ENCODE assay signal across 10 cellular contexts in the genomic region with DNA sequence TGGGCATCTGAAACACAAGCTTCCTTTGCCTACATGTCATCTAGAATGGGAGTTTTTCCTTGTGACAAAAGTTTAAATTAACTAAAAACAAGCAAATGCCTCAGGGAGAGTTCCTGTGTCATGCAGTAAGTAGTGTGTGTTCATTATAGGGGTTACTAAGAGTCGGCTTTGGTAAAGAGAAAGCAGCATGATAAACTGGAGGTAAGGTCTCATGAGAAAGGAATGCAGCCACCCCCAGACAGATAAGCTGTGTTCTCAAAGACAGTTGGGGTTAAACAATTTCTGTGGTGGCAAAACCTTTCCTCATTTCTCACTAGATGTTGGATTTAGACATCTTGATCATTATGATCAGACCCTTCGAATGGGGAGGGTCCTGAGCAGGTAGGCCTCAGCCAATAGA.
DNase-seq lines count a peak whose midpoint lies in the region; ATAC-seq, FAIRE-seq and TF ChIP-seq lines count a peak whose summit lies in the region.
"Had no signal": no experiment of that assay in that cellular context is flagged by ENCODE, and none has a peak within 500 bp of the region (broad histone marks: within the 10 kb centered on the region; RNA-seq: fewer than 3 reads in every experiment).

No MANE protein-coding gene starts in this region.

- H3K36me3 ChIP-seq in HCT116 (ENCODE audit: control insufficient read depth in 1 of 2, insufficient read depth in 2 of 2, low read length in 2 of 2) = 0 out of 4 replicates have a peak, but pooled peaks cover 2 to 8% of the 10 kb centered on the region in 2 experiments
- H3K36me3 ChIP-seq in astrocyte (ENCODE audit: insufficient read depth, low read length) = peaks cover 24% of the 10 kb centered on the region
- peaks cover 8 to 31% of the 10 kb centered on the region in 2 experiments for H3K36me3 ChIP-seq in keratinocyte (ENCODE audit: control insufficient read depth in 2 of 2, extremely low read depth in 1 of 2, insufficient read depth in 2 of 2, low read length in 2 of 2)

- intact Hi-C loops in HCT116 (cut with micrococcal nuclease) = no loop called here

- dilution Hi-C loops in keratinocyte (cut with MboI; ENCODE audit: extremely low pct_ligation_motif_present, low sequenced_read_pairs) = no loop called here

- H3K9me3 Mint-ChIP-seq in astrocyte (ENCODE audit: unreplicated experiment) = no peaks in the 10 kb centered on the region
- H3K9me3 Mint-ChIP-seq in stimulated activated effector memory CD8-positive, alpha-beta T cell treated with anti-CD3 and anti-CD28 coated beads, Interleukin-12 subunit alpha, Interleukin-12 subunit beta, amount 100 ng/mL, for 72 hours = no peaks in the 10 kb centered on the region

- H3K36me3 Mint-ChIP-seq in astrocyte (ENCODE audit: low read depth, unreplicated experiment) = peaks cover 10% of the 10 kb centered on the region
- H3K36me3 Mint-ChIP-seq in stimulated activated effector memory CD8-positive, alpha-beta T cell treated with anti-CD3 and anti-CD28 coated beads, Interleukin-12 subunit alpha, Interleukin-12 subunit beta, amount 100 ng/mL, for 72 hours = peaks cover 23% of the 10 kb centered on the region

- no peaks in the 10 kb centered on the region for H3K9me1 ChIP-seq in keratinocyte (ENCODE audit: control insufficient read depth, extremely low read depth, insufficient read depth, low read length)

- peak overlapping the region; percentile 25 for H3K4me3 Mint-ChIP-seq in astrocyte (ENCODE audit: unreplicated experiment)
- no peak overlapping the region for H3K4me3 Mint-ChIP-seq in stimulated activated effector memory CD8-positive, alpha-beta T cell treated with anti-CD3 and anti-CD28 coated beads, Interleukin-12 subunit alpha, Interleukin-12 subunit beta, amount 100 ng/mL, for 72 hours

- peaks cover 72% of the 10 kb centered on the region for H3K4me1 Mint-ChIP-seq in astrocyte (ENCODE audit: low read depth, unreplicated experiment)
- H3K4me1 Mint-ChIP-seq in stimulated activated effector memory CD8-positive, alpha-beta T cell treated with anti-CD3 and anti-CD28 coated beads, Interleukin-12 subunit alpha, Interleukin-12 subunit beta, amount 100 ng/mL, for 72 hours = peaks cover 65% of the 10 kb centered on the region

- peak overlapping the region; percentile 52 for H3K27ac ChIP-seq in AG04450 (ENCODE audit: low read depth, low read length)
- no peak overlapping the region for H3K27ac ChIP-seq in HCT116 (ENCODE audit: low read depth, low read length)
- H3K27ac ChIP-seq in astrocyte (ENCODE audit: low read depth, low read length) = peak overlapping the region; percentile 94
- H3K27ac ChIP-seq in keratinocyte (ENCODE audit: control insufficient read depth, insufficient read depth, low read length) = peak overlapping the region; percentile 76

- no peaks in the 10 kb centered on the region for H3K9me2 ChIP-seq in HCT116 (ENCODE audit: insufficient read depth)

- H3K27me3 ChIP-seq in AG04450 (ENCODE audit: control insufficient read depth, insufficient read depth, low read length) (no peaks in the 10 kb centered on the region), HCT116 (ENCODE audit: insufficient read depth, low read length) (no peaks in the 10 kb centered on the region), astrocyte (ENCODE audit: insufficient read depth, low read length) (no peaks in the 10 kb centered on the region), keratinocyte (ENCODE audit: control insufficient read depth, extremely low read depth, insufficient read depth, low read length) (no peaks in the 10 kb centered on the region)

- H3K9ac ChIP-seq in HCT116 (ENCODE audit: low read length) = no peak overlapping the region
- peak overlapping the region; percentile 72 for H3K9ac ChIP-seq in astrocyte (ENCODE audit: low read length)
- peak overlapping the region; percentile 53 for H3K9ac ChIP-seq in keratinocyte (ENCODE audit: control insufficient read depth, extremely low read depth, insufficient read depth, low read length)

- DNase-seq in AG04450 (ENCODE audit: low read depth, low spot score) (peak; percentile 81), HCT116 (ENCODE audit: low read depth, low spot score) (no peak), astrocyte (ENCODE audit: low read depth) (peak; percentile 97), keratinocyte (ENCODE audit: low read depth, low spot score) (no peak), NCI-H2029 (lab: John Stamatoyannopoulos, UW) (no peak)
- DNase-seq in stimulated activated effector memory CD8-positive, alpha-beta T cell treated with anti-CD3 and anti-CD28 coated beads, Interleukin-12 subunit alpha, Interleukin-12 subunit beta, amount 100 ng/mL, for 72 hours (ENCODE audit: low spot score in 2 of 2) = no peak
- DNase-seq: H7, Kasumi-1 had no signal

- no TSS peak for BruUV-seq in HCT116 (replicated peaks; lab: Mats Ljungman, UMichigan)

- CTCF ChIA-PET in AG04450 (lab: Charles Lee) = no interaction called here
- CTCF ChIA-PET in HCT116 (lab: Charles Lee) = interaction anchor here (3.7 kb wide), 1 partner anchor 57 kb away, joined by 12 read pairs; no protein-coding TSS in a partner anchor

- H4K20me1 ChIP-seq in HCT116 (ENCODE audit: insufficient read depth) (no peaks in the 10 kb centered on the region), astrocyte (ENCODE audit: insufficient read depth, low read length) (peaks cover 29% of the 10 kb centered on the region), keratinocyte (ENCODE audit: control insufficient read depth, extremely low read depth, insufficient read depth, low read length) (peaks cover 4% of the 10 kb centered on the region)

- POLR2A ChIA-PET in AG04450 (lab: Yijun Ruan, JAX) = interaction anchor here (0.6 to 1.2 kb wide), 5 partner anchors 14 to 130 kb away, joined by 3 to 4 read pairs (median 3); partner anchors contain the start of gene MAP4K4
- POLR2A ChIA-PET in HCT116 (lab: Charles Lee) = no interaction called here

- peak; percentile 74 for FAIRE-seq in astrocyte (lab: Jason Lieb, UNC)
- peak; percentile 73 for FAIRE-seq in keratinocyte (lab: Jason Lieb, UNC)

- no peak for TF ChIP-seq RAD21 in HCT116 (IDR thresholded peaks at IDR 0.05; ENCODE audit: low read depth)

- RAD21 ChIA-PET in HCT116 (lab: Charles Lee; ENCODE audit: low non-redundant PET in 1 of 2, low total read pairs in 2 of 2, uncharacterized antibody in 2 of 2, unreplicated experiment in 2 of 2) = no interaction called here

- H3K4me3 ChIP-seq in AG04450 (ENCODE audit: low read depth, low read length) = no peak overlapping the region
- H3K4me3 ChIP-seq in HCT116 (replicated peaks in 1 of 2; ENCODE audit: low read depth in 1 of 2, low read length in 2 of 2) = no peak overlapping the region
- peak overlapping the region; percentile 0 for H3K4me3 ChIP-seq in astrocyte (ENCODE audit: insufficient read depth, low read depth, low read length)
- H3K4me3 ChIP-seq in keratinocyte (ENCODE audit: control insufficient read depth in 2 of 3, extremely low read depth in 1 of 3, insufficient read depth in 2 of 3, low read depth in 1 of 3, low read length in 3 of 3) = peak overlapping the region in 1 of 3 experiments; percentile 23

- no peak; the same call in 1 of the 2 replicates for ATAC-seq in HCT116
- ATAC-seq in GM18520 (IDR thresholded peaks at IDR 0.05; ENCODE audit: unreplicated experiment) = no peak
- ATAC-seq in GM19351 (IDR thresholded peaks at IDR 0.05; ENCODE audit: unreplicated experiment) = no peak
- ATAC-seq in stimulated activated effector memory CD8-positive, alpha-beta T cell treated with anti-CD3 and anti-CD28 coated beads, Interleukin-12 subunit alpha, Interleukin-12 subunit beta, amount 100 ng/mL, for 72 hours = no peak

- TF ChIP-seq POLR2A in HCT116 (IDR thresholded peaks at IDR 0.05; ENCODE audit: borderline replicate concordance, extremely low read depth, insufficient read depth, insufficient read length) = no peak

- H3K4me2 ChIP-seq in HCT116 (ENCODE audit: low read length) = peak overlapping the region; percentile 6; the same call in 1 of the 2 replicates
- H3K4me2 ChIP-seq in astrocyte (ENCODE audit: low read length) = peak overlapping the region; percentile 72
- H3K4me2 ChIP-seq in keratinocyte (ENCODE audit: control insufficient read depth, extremely low read depth, insufficient read depth, low read depth, low read length) = peak overlapping the region; percentile 71

- H3K4me1 ChIP-seq in HCT116 (ENCODE audit: control insufficient read depth in 1 of 2, insufficient read depth in 2 of 2, low read length in 2 of 2) (peaks cover 0 to 17% of the 10 kb centered on the region in 2 experiments; a peak in 1 of 4 replicates), astrocyte (ENCODE audit: insufficient read depth, low read length) (peaks cover 68% of the 10 kb centered on the region), keratinocyte (ENCODE audit: control insufficient read depth, extremely low read depth, insufficient read depth, low read length) (peaks cover 48% of the 10 kb centered on the region)

- H3K79me2 ChIP-seq in HCT116 (ENCODE audit: insufficient read depth, low read length) = no peaks in the 10 kb centered on the region
- H3K79me2 ChIP-seq in astrocyte (ENCODE audit: insufficient read depth, low read length) = peaks cover 75% of the 10 kb centered on the region
- H3K79me2 ChIP-seq in keratinocyte (ENCODE audit: control insufficient read depth, insufficient read depth, low read length) = peaks cover 40% of the 10 kb centered on the region

- no peaks in the 10 kb centered on the region for H3K27me3 Mint-ChIP-seq in astrocyte (ENCODE audit: low read depth, unreplicated experiment)

- H3K9me3 ChIP-seq in AG04450 (ENCODE audit: control insufficient read depth, insufficient read depth, low read length) (no peaks in the 10 kb centered on the region), HCT116 (ENCODE audit: control insufficient read depth in 1 of 2, insufficient read depth in 1 of 2, low read depth in 1 of 2, low read length in 2 of 2) (no peaks in the 10 kb centered on the region), astrocyte (ENCODE audit: insufficient read depth, low read depth, low read length) (no peaks in the 10 kb centered on the region), keratinocyte (ENCODE audit: control insufficient read depth, low read depth, low read length) (no peaks in the 10 kb centered on the region)

- H2AFZ ChIP-seq in HCT116 (ENCODE audit: low read depth, low read length, poor library complexity, severe bottlenecking) (no peak overlapping the region), astrocyte (ENCODE audit: low read depth, low read length) (no peak overlapping the region), keratinocyte (ENCODE audit: control insufficient read depth, low read length) (no peak overlapping the region)

- peak overlapping the region; percentile 96 for H3K27ac Mint-ChIP-seq in astrocyte (ENCODE audit: unreplicated experiment)
- H3K27ac Mint-ChIP-seq in stimulated activated effector memory CD8-positive, alpha-beta T cell treated with anti-CD3 and anti-CD28 coated beads, Interleukin-12 subunit alpha, Interleukin-12 subunit beta, amount 100 ng/mL, for 72 hours = no peak overlapping the region

- TF ChIP-seq CTCF in AG04450 (IDR thresholded peaks at IDR 0.05; ENCODE audit: low read depth, low read length) = no peak
- no peak for TF ChIP-seq CTCF in HCT116 (IDR thresholded peaks at IDR 0.05 in 2 of 3, conservative IDR thresholded peaks at IDR 0.05 in 1 of 3; ENCODE audit: borderline replicate concordance in 1 of 3, insufficient read depth in 1 of 3, low read depth in 2 of 3, low read length in 2 of 3)
- TF ChIP-seq CTCF in astrocyte (IDR thresholded peaks at IDR 0.05; ENCODE audit: insufficient read depth, low read depth, low read length) = no peak
- TF ChIP-seq CTCF in keratinocyte (optimal IDR thresholded peaks at IDR 0.05 in 1 of 3, IDR thresholded peaks at IDR 0.05 in 1 of 3, conservative IDR thresholded peaks at IDR 0.05 in 1 of 3; ENCODE audit: extremely low read depth in 1 of 3, insufficient read depth in 2 of 3, low read length in 3 of 3) = no peak

Comparison
In these comparisons a context has a peak if more than half of its experiments do, and no peak if none do; other contexts are left out.
1. DNase-seq: peak in AG04450 (single experiment) and astrocyte (single experiment); none in HCT116 (single experiment), keratinocyte (single experiment), NCI-H2029 (single experiment) and stimulated activated effector memory CD8-positive, alpha-beta T cell treated with anti-CD3 and anti-CD28 coated beads, Interleukin-12 subunit alpha, Interleukin-12 subunit beta, amount 100 ng/mL, for 72 hours (0 of 2).
2. H3K4me2 ChIP-seq: peak in every context shown above with its lines; median percentile 72 in astrocyte; 71 in keratinocyte; 6 in HCT116.